2 cellular contexts compared by ENCODE assay signal in the genomic region with DNA sequence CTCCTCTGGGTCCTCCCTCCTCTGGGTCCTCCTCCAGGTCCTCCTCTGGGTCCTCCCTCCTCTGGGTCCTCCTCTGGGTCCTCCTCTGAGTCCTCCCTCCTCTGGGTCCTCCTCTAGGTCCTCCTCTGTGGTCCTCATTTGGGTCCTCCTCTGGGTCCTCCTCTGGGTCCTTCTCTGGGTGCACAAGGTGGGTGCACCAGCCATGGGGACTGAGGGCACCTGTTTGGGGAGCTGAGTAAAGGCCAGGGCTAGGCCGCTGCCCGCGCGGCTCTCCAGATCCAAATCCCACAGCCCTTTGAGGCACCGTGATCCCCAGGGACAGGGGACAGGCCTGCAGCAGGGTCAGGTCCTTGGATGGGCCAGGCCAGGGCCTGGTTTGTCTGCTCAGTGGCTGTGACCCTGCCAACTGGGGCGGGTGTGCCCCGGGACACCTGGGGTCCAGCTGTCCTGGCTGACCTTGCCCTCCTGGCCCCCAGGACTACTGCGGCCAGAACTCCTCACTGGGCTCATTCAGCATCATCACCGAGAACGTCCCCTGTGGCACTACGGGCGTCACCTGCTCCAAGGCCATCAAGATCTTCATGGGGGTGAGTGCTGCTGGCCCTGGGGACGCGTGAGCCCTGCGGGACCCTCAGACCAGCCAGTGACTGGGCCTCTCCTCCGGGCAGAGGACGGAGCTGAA.
A peak's percentile ranks its signal among the peaks of the same experiment; 100 is the strongest.
TF ChIP-seq lines count a peak whose summit lies in the region.

No MANE protein-coding gene starts in this region.

TF ChIP-seq in K562, 482 proteins besides CTCF, POLR2A, EP300 and RAD21:
- no peak for TF ChIP-seq ZBTB8A (IDR thresholded peaks at IDR 0.05; ENCODE audit: partially characterized antibody)
- TF ChIP-seq RBM17 (IDR thresholded peaks at IDR 0.05; ENCODE audit: borderline replicate concordance, low read depth, low read length): no peak
- TF ChIP-seq KLF1 (tag; IDR thresholded peaks at IDR 0.05): no peak
- TF ChIP-seq, protein P1, sequence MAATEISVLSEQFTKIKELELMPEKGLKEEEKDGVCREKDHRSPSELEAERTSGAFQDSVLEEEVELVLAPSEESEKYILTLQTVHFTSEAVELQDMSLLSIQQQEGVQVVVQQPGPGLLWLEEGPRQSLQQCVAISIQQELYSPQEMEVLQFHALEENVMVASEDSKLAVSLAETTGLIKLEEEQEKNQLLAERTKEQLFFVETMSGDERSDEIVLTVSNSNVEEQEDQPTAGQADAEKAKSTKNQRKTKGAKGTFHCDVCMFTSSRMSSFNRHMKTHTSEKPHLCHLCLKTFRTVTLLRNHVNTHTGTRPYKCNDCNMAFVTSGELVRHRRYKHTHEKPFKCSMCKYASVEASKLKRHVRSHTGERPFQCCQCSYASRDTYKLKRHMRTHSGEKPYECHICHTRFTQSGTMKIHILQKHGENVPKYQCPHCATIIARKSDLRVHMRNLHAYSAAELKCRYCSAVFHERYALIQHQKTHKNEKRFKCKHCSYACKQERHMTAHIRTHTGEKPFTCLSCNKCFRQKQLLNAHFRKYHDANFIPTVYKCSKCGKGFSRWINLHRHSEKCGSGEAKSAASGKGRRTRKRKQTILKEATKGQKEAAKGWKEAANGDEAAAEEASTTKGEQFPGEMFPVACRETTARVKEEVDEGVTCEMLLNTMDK (IDR thresholded peaks at IDR 0.05; ENCODE audit: borderline replicate concordance, insufficient read depth, low read depth, low read length, poor library complexity, severe bottlenecking): no peak
- TF ChIP-seq ZNF263 (CRISPR knock-in tag; IDR thresholded peaks at IDR 0.05; ENCODE audit: borderline replicate concordance): peak; percentile 89
- no peak for TF ChIP-seq CBX2 (IDR thresholded peaks at IDR 0.05; ENCODE audit: insufficient read depth, low read length, poor library complexity, severe bottlenecking)

TF ChIP-seq in HEK293T, 16 proteins besides CTCF, POLR2A, EP300 and RAD21:
- TF ChIP-seq SUZ12 (IDR thresholded peaks at IDR 0.05) (no peak), TARDBP (IDR thresholded peaks at IDR 0.05) (no peak), CTBP1 (IDR thresholded peaks at IDR 0.05; ENCODE audit: borderline replicate concordance) (no peak), SP1 (IDR thresholded peaks at IDR 0.05) (no peak), LEF1 (IDR thresholded peaks at IDR 0.05; ENCODE audit: borderline replicate concordance) (no peak), L3MBTL2 (conservative IDR thresholded peaks at IDR 0.05) (no peak), BHLHE40 (IDR thresholded peaks at IDR 0.05; ENCODE audit: borderline replicate concordance) (no peak), HDGF (IDR thresholded peaks at IDR 0.05; ENCODE audit: borderline replicate concordance) (no peak), ZNF384 (IDR thresholded peaks at IDR 0.05) (no peak), ARNT (IDR thresholded peaks at IDR 0.05) (no peak), FOXK2 (IDR thresholded peaks at IDR 0.05) (no peak), ELF4 (IDR thresholded peaks at IDR 0.05) (no peak), FOXA1 (IDR thresholded peaks at IDR 0.05) (no peak), NFRKB (IDR thresholded peaks at IDR 0.05) (no peak), FOXM1 (IDR thresholded peaks at IDR 0.05; ENCODE audit: borderline replicate concordance) (no peak)
- TF ChIP-seq, protein P2, sequence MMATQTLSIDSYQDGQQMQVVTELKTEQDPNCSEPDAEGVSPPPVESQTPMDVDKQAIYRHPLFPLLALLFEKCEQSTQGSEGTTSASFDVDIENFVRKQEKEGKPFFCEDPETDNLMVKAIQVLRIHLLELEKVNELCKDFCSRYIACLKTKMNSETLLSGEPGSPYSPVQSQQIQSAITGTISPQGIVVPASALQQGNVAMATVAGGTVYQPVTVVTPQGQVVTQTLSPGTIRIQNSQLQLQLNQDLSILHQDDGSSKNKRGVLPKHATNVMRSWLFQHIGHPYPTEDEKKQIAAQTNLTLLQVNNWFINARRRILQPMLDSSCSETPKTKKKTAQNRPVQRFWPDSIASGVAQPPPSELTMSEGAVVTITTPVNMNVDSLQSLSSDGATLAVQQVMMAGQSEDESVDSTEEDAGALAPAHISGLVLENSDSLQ (IDR thresholded peaks at IDR 0.05): no peak
